8 cellular contexts compared by ENCODE assay signal in the genomic region with DNA sequence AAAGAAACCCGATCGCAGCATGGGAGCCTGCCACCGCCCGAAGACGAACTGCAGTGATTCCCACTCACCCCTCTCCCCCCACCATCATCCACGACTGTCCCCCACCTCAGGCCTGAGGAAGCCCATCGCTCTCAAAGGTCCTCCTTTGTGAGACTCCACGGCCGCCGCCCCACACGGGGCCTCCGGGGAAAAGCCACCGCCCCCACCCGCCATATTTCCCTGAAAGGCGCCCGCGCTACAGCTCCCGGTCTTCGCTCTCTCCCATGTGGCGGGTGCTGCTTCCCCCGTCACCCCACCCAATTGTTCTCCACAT. TPM values are rescaled to one million over a fixed set of nuclear protein-coding genes. Genes with fewer than 3 reads are reported as not detected.
DNase-seq lines count a peak whose midpoint lies in the region; ATAC-seq and TF ChIP-seq lines count a peak whose summit lies in the region.

No MANE protein-coding gene starts in this region.

- peaks cover 24% of the 10 kb centered on the region for H3K4me1 Mint-ChIP-seq in T-helper 2 cell treated with Interferon-gamma antibody and Interleukin-4, amounts not matched to agents 5 μg/mL and 100 μg/mL, for 36 hours (ENCODE audit: low read depth)

- H3K9me3 Mint-ChIP-seq in T-helper 2 cell treated with Interferon-gamma antibody and Interleukin-4, amounts not matched to agents 5 μg/mL and 100 μg/mL, for 36 hours, result no peaks in the 10 kb centered on the region

- no peak for TF ChIP-seq CTCF in GM10266 (IDR thresholded peaks at IDR 0.05; ENCODE audit: control insufficient read depth, insufficient read depth, low read depth, missing control alignments)

- H3K36me3 ChIP-seq in HUES48 (ENCODE audit: control insufficient read depth, insufficient read depth, low read length), result no peaks in the 10 kb centered on the region; the same call in 1 of the 2 replicates

- peaks cover 6% of the 10 kb centered on the region for H3K27me3 Mint-ChIP-seq in T-helper 2 cell treated with Interferon-gamma antibody and Interleukin-4, amounts not matched to agents 5 μg/mL and 100 μg/mL, for 36 hours (ENCODE audit: low read depth)

- no peak for DNase-seq in T-helper 2 cell treated with Interferon-gamma antibody and Interleukin-4, amounts not matched to agents 5 μg/mL and 100 μg/mL, for 36 hours (ENCODE audit: low spot score)
- DNase-seq in T-helper 2 cell (no peak), GM10266 (ENCODE audit: extremely low spot score) (no peak)
- DNase-seq in stimulated activated CD4-positive, alpha-beta T cell treated with anti-CD3 and anti-CD28 coated beads, Interleukin-2, amount 100 ng/mL, for 4 hours (ENCODE audit: low read depth), result peak; percentile 41

- H3K27ac ChIP-seq in HUES48 (ENCODE audit: low read depth, low read length) (peak overlapping the region; percentile 100), adipose tissue (ENCODE audit: low read depth, low read length) (peak overlapping the region; percentile 87)

- H3K4me3 ChIP-seq in HUES48 (ENCODE audit: low read depth, low read length), result peak overlapping the region; percentile 100
- peak overlapping the region; percentile 95 for H3K4me3 ChIP-seq in iPS-11a (ENCODE audit: low read depth, low read length)

- peak overlapping the region; percentile 97 for H3K27ac Mint-ChIP-seq in T-helper 2 cell treated with Interferon-gamma antibody and Interleukin-4, amounts not matched to agents 5 μg/mL and 100 μg/mL, for 36 hours

- no peaks in the 10 kb centered on the region for H3K27me3 ChIP-seq in HUES48 (ENCODE audit: control insufficient read depth, insufficient read depth, low read length)

- no peaks in the 10 kb centered on the region for H3K9me3 ChIP-seq in HUES48 (ENCODE audit: control insufficient read depth, insufficient read depth, low read length)

- WGBS in adipose tissue, 3 donors, result 0 to 1% (median 1%) methylated on average over 21 of the region's 21 CpGs

- H3K36me3 Mint-ChIP-seq in T-helper 2 cell treated with Interferon-gamma antibody and Interleukin-4, amounts not matched to agents 5 μg/mL and 100 μg/mL, for 36 hours (ENCODE audit: low read depth), result peaks cover 26% of the 10 kb centered on the region

- H3K4me1 ChIP-seq in HUES48 (ENCODE audit: control insufficient read depth, insufficient read depth, low read length), result peaks cover 10% of the 10 kb centered on the region

- ATAC-seq in GM18858 (IDR thresholded peaks at IDR 0.05; ENCODE audit: unreplicated experiment), result no peak

- peak overlapping the region; percentile 98 for H3K4me3 Mint-ChIP-seq in T-helper 2 cell treated with Interferon-gamma antibody and Interleukin-4, amounts not matched to agents 5 μg/mL and 100 μg/mL, for 36 hours

- peak overlapping the region; percentile 100 for H3K9ac ChIP-seq in HUES48 (ENCODE audit: low read depth, low read length)

RNA-seq across cellular contexts. Expression of a gene that starts 0.7 kb away (rescaled TPM):
- polyA plus RNA-seq in adipose tissue, result 100 to 1,000 TPM; 176 to 479 (median 340) TPM

RNA-seq across cellular contexts. Expression of a gene that starts 56.7 kb away (rescaled TPM):
- 10 to 100 TPM; 15.8 to 62.3 (median 45.5) TPM for polyA plus RNA-seq in adipose tissue
